1 cellular context compared by ENCODE assay signal in the genomic region with DNA sequence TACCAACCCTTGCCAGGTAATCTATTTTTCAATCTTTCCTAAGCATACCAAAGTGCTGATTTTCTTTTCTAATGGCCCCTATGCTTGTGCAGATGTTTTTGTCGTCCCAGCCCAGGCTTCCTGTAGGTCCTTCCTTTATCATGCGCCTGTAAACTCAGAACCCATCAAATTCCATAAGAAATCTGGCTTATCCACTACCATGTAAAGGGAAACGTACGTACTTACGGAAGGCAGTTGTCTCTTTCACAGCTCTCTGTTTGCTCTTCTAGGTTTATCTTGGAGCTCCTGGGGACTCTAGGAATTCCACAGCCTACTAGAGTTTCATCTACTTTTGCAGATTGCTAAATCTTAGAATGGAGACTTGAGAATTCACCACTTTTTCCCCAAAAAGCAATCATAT.
TF ChIP-seq lines count a peak whose summit lies in the region.

No MANE protein-coding gene starts in this region.

TF ChIP-seq in GM23338, 12 proteins besides CTCF, POLR2A, EP300 and RAD21 (continued from another document):
- TF ChIP-seq, protein P1, sequence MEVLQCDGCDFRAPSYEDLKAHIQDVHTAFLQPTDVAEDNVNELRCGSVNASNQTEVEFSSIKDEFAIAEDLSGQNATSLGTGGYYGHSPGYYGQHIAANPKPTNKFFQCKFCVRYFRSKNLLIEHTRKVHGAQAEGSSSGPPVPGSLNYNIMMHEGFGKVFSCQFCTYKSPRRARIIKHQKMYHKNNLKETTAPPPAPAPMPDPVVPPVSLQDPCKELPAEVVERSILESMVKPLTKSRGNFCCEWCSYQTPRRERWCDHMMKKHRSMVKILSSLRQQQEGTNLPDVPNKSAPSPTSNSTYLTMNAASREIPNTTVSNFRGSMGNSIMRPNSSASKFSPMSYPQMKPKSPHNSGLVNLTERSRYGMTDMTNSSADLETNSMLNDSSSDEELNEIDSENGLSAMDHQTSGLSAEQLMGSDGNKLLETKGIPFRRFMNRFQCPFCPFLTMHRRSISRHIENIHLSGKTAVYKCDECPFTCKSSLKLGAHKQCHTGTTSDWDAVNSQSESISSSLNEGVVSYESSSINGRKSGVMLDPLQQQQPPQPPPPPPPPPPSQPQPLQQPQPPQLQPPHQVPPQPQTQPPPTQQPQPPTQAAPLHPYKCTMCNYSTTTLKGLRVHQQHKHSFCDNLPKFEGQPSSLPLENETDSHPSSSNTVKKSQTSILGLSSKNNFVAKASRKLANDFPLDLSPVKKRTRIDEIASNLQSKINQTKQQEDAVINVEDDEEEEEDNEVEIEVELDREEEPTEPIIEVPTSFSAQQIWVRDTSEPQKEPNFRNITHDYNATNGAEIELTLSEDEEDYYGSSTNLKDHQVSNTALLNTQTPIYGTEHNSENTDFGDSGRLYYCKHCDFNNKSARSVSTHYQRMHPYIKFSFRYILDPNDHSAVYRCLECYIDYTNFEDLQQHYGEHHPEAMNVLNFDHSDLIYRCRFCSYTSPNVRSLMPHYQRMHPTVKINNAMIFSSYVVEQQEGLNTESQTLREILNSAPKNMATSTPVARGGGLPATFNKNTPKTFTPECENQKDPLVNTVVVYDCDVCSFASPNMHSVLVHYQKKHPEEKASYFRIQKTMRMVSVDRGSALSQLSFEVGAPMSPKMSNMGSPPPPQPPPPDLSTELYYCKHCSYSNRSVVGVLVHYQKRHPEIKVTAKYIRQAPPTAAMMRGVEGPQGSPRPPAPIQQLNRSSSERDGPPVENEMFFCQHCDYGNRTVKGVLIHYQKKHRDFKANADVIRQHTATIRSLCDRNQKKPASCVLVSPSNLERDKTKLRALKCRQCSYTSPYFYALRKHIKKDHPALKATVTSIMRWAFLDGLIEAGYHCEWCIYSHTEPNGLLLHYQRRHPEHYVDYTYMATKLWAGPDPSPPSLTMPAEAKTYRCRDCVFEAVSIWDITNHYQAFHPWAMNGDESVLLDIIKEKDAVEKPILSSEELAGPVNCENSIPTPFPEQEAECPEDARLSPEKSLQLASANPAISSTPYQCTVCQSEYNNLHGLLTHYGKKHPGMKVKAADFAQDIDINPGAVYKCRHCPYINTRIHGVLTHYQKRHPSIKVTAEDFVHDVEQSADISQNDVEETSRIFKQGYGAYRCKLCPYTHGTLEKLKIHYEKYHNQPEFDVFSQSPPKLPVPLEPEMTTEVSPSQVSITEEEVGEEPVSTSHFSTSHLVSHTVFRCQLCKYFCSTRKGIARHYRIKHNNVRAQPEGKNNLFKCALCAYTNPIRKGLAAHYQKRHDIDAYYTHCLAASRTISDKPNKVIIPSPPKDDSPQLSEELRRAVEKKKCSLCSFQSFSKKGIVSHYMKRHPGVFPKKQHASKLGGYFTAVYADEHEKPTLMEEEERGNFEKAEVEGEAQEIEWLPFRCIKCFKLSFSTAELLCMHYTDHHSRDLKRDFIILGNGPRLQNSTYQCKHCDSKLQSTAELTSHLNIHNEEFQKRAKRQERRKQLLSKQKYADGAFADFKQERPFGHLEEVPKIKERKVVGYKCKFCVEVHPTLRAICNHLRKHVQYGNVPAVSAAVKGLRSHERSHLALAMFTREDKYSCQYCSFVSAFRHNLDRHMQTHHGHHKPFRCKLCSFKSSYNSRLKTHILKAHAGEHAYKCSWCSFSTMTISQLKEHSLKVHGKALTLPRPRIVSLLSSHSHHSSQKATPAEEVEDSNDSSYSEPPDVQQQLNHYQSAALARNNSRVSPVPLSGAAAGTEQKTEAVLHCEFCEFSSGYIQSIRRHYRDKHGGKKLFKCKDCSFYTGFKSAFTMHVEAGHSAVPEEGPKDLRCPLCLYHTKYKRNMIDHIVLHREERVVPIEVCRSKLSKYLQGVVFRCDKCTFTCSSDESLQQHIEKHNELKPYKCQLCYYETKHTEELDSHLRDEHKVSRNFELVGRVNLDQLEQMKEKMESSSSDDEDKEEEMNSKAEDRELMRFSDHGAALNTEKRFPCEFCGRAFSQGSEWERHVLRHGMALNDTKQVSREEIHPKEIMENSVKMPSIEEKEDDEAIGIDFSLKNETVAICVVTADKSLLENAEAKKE (CRISPR knock-in tag; IDR thresholded peaks at IDR 0.05), result no peak
- TF ChIP-seq CREB1 (CRISPR knock-in tag; IDR thresholded peaks at IDR 0.05; ENCODE audit: low read depth), result no peak
- no peak for TF ChIP-seq JUNB (IDR thresholded peaks at IDR 0.05; ENCODE audit: unreplicated experiment)
- TF ChIP-seq STAT1 (IDR thresholded peaks at IDR 0.05; ENCODE audit: unreplicated experiment), result no peak
- TF ChIP-seq, protein P2, sequence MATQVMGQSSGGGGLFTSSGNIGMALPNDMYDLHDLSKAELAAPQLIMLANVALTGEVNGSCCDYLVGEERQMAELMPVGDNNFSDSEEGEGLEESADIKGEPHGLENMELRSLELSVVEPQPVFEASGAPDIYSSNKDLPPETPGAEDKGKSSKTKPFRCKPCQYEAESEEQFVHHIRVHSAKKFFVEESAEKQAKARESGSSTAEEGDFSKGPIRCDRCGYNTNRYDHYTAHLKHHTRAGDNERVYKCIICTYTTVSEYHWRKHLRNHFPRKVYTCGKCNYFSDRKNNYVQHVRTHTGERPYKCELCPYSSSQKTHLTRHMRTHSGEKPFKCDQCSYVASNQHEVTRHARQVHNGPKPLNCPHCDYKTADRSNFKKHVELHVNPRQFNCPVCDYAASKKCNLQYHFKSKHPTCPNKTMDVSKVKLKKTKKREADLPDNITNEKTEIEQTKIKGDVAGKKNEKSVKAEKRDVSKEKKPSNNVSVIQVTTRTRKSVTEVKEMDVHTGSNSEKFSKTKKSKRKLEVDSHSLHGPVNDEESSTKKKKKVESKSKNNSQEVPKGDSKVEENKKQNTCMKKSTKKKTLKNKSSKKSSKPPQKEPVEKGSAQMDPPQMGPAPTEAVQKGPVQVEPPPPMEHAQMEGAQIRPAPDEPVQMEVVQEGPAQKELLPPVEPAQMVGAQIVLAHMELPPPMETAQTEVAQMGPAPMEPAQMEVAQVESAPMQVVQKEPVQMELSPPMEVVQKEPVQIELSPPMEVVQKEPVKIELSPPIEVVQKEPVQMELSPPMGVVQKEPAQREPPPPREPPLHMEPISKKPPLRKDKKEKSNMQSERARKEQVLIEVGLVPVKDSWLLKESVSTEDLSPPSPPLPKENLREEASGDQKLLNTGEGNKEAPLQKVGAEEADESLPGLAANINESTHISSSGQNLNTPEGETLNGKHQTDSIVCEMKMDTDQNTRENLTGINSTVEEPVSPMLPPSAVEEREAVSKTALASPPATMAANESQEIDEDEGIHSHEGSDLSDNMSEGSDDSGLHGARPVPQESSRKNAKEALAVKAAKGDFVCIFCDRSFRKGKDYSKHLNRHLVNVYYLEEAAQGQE (IDR thresholded peaks at IDR 0.05; ENCODE audit: unreplicated experiment), result no peak
- TF ChIP-seq EZH2phosphoT487 (IDR thresholded peaks at IDR 0.05; ENCODE audit: unreplicated experiment), result no peak
- no peak for TF ChIP-seq ZNF114 (CRISPR knock-in tag; IDR thresholded peaks at IDR 0.05)
- TF ChIP-seq POLR2AphosphoS5 (IDR thresholded peaks at IDR 0.05; ENCODE audit: low read depth), result no peak
- TF ChIP-seq EZH2 (IDR thresholded peaks at IDR 0.05; ENCODE audit: low read depth, unreplicated experiment), result no peak
- TF ChIP-seq NANOG (IDR thresholded peaks at IDR 0.05; ENCODE audit: borderline replicate concordance), result no peak
TF ChIP-seq in GM23338: peak in this region for 0.
